10 cellular contexts compared by ENCODE assay signal in the genomic region with DNA sequence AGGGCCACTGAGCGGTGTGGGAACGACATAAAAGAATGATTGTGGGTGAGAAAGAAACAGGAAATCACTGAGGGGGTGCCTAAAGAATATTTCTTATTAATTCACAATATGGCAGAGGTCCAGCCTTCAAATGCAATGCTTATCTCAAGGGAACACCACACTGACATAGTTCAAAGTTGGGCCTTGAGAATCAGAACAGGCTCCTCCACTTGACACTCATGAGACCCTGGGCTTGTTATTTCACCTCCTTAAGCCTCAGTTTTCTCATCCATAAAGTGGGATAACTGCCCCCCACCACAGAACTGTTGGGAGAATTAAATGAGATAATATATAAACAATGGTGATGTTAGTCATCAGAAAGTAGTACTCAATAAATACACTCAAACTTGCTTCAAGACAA. TPM values are rescaled to one million over a fixed set of nuclear protein-coding genes. Genes with fewer than 3 reads are reported as not detected.
A peak's percentile ranks its signal among the peaks of the same experiment; 100 is the strongest.
DNase-seq lines count a peak whose midpoint lies in the region; ATAC-seq and TF ChIP-seq lines count a peak whose summit lies in the region.
"Had no signal": no experiment of that assay in that cellular context is flagged by ENCODE, and none has a peak within 500 bp of the region (broad histone marks: within the 10 kb centered on the region; RNA-seq: fewer than 3 reads in every experiment).

No MANE protein-coding gene starts in this region.

- H3K27ac ChIP-seq in brain microvascular endothelial cell: peak overlapping the region; percentile 66

- no peak overlapping the region for H3K4me3 ChIP-seq in brain microvascular endothelial cell (ENCODE audit: low read depth, low read length)

- H3K36me3 ChIP-seq in brain microvascular endothelial cell (replicated peaks): no peaks in the 10 kb centered on the region

- no peaks in the 10 kb centered on the region for H3K27me3 Mint-ChIP-seq in nephron (ENCODE audit: low read depth)

- no peaks in the 10 kb centered on the region for H3K27me3 ChIP-seq in brain microvascular endothelial cell (replicated peaks)

- H3K9me3 Mint-ChIP-seq in nephron: no peaks in the 10 kb centered on the region

- DNase-seq in EL: peak; percentile 17
- peak; percentile 28 for DNase-seq in M059J (ENCODE audit: low read depth)
- no peak for DNase-seq in brain microvascular endothelial cell
- DNase-seq in NCI-H2029 (lab: John Stamatoyannopoulos, UW): no peak
- DNase-seq in hippocampal formation (lab: John Stamatoyannopoulos, UW): no peak
- DNase-seq: DMS53; NCI-H345; stimulated activated CD8-positive, alpha-beta memory T cell treated with anti-CD3 and anti-CD28 coated beads, Interleukin-4, amount 100 ng/mL, for 48 hours had no signal

- peak overlapping the region in 2 of 3 experiments; percentile 76 to 84 for H3K27ac Mint-ChIP-seq in nephron

- H3K4me3 Mint-ChIP-seq in nephron: no peak overlapping the region

- no peak for ATAC-seq in HG03196 (IDR thresholded peaks at IDR 0.05; ENCODE audit: unreplicated experiment)

- H3K36me3 Mint-ChIP-seq in nephron (ENCODE audit: low read depth): no peaks in the 10 kb centered on the region

- H3K4me1 Mint-ChIP-seq in nephron: peaks cover 47% of the 10 kb centered on the region

- TF ChIP-seq CTCF in brain microvascular endothelial cell (IDR thresholded peaks at IDR 0.05; ENCODE audit: low read depth, low read length, missing control alignments) (no peak), nephron (IDR thresholded peaks at IDR 0.05; ENCODE audit: unreplicated experiment in 3 of 3) (no peak)

- in situ Hi-C loops in brain microvascular endothelial cell (cut with HindIII; ENCODE audit: low pct_ligation_motif_present, low sequenced_read_pairs): no loop called here

RNA-seq across cellular contexts. Expression of gene ARHGAP18, which starts 40.4 kb away (rescaled TPM):
- 28.3 and 31.2 TPM in 2 replicates for total RNA-seq in M059J (2014; rRNA removed; shearing (Covaris generic))

Comparison
In these comparisons a context has a peak if more than half of its experiments do, and no peak if none do; other contexts are left out.
1. DNase-seq: peak in EL (single experiment) and M059J (single experiment); none in brain microvascular endothelial cell (single experiment), NCI-H2029 (single experiment) and hippocampal formation (0 of 2).